ENCODE assay signal across 1 cellular context in the genomic region with DNA sequence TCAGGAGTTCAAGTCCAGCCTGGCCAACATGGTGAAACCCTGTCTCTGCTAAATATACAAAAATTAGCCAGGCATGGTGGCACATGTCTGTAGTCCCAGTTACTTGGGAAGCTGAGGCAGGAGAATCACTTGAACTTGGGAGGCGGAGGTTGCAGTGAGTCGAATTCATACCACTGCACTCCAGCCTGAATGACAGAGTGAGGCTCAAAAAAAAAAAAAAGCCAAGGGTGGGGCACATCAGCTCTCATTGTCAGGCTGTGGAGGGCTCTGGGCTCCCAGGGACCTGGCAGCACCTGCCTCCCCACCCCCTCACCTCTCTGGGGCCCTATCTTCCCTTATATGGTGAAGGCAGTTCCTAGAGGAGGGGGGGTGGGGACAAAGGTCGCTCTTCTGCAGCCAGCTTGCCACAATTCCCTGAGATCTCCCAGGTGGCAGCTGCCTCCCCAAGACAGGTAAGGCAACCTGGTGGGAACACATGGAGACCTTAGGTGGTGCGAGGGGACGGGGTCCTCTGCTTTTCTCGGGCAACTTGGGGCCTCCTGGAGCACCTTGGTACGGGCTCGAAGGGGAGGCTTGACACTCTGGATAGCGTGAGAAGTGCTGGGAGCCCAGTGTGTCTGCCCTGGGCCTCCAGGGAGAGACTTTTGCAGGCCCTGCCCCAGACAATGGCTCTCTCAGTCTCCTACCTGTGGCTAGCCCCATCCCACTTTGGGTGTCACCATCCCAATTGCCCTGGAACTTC.
TF ChIP-seq lines count a peak whose summit lies in the region.

A gene (plus strand): TSS at position 407 of the 742 bp plus-strand sequence. CDS start 4,656 bp downstream, outside the sequence.

TF ChIP-seq in H1, 55 proteins besides CTCF, POLR2A, EP300 and RAD21:
- 0 out of 2 replicates have a peak, but pooled peaks have one; percentile 16 for TF ChIP-seq TAF1 (IDR thresholded peaks at IDR 0.05; ENCODE audit: low read depth, low read length)
- TF ChIP-seq SRF (IDR thresholded peaks at IDR 0.05; ENCODE audit: low read depth, low read length): peak; percentile 95
- TF ChIP-seq EGR1 (IDR thresholded peaks at IDR 0.05; ENCODE audit: borderline replicate concordance, low read depth, low read length): peak; percentile 21; the same call in 1 of the 2 replicates
- peak; percentile 30; the same call in 1 of the 2 replicates for TF ChIP-seq TBP (IDR thresholded peaks at IDR 0.05; ENCODE audit: low read depth, low read length)
- TF ChIP-seq TCF12 (IDR thresholded peaks at IDR 0.05; ENCODE audit: low read depth, low read length): peak; percentile 76; the same call in 1 of the 2 replicates
- no peak for TF ChIP-seq CBX8 (IDR thresholded peaks at IDR 0.05; ENCODE audit: borderline replicate concordance, low read depth, low read length)
- no peak for TF ChIP-seq HDAC6 (IDR thresholded peaks at IDR 0.05; ENCODE audit: low read depth, low read length)
